14 cellular contexts compared by ENCODE assay signal in genomic region chr5:177040814-177041410, GRCh38.
DNase-seq lines count a peak whose midpoint lies in the region; ATAC-seq, FAIRE-seq and TF ChIP-seq lines count a peak whose summit lies in the region.
"Had no signal": no experiment of that assay in that cellular context is flagged by ENCODE, and none has a peak within 500 bp of the region (broad histone marks: within the 10 kb centered on the region; RNA-seq: fewer than 3 reads in every experiment).

No MANE protein-coding gene starts in this region.

- in situ Hi-C loops in GM13977 (cut with MboI; ENCODE audit: low pct_unique_long_range_greater_than_20kb, low sequenced_read_pairs, unreplicated experiment): no loop called here

- H3K4me3 ChIP-seq in adipocyte (ENCODE audit: low read length): no peak overlapping the region
- H3K4me3 ChIP-seq: esophagus squamous epithelium, suprapubic skin had no signal

- no peak for ATAC-seq in HG02870 (IDR thresholded peaks at IDR 0.05; ENCODE audit: unreplicated experiment)
- ATAC-seq: right cardiac atrium had no signal

- no peaks in the 10 kb centered on the region for H3K27me3 ChIP-seq in adipocyte (replicated peaks; ENCODE audit: control insufficient read depth, insufficient read depth, low read length)
- H3K27me3 ChIP-seq: esophagus squamous epithelium, suprapubic skin had no signal

- no peak overlapping the region for H3K9ac ChIP-seq in adipocyte (ENCODE audit: low read length)

- peaks cover 42% of the 10 kb centered on the region for H3K36me3 ChIP-seq in adipocyte (ENCODE audit: control insufficient read depth, insufficient read depth, low read length, severe bottlenecking)

- TF ChIP-seq CTCF in GM13977 (IDR thresholded peaks at IDR 0.05; ENCODE audit: extremely low read depth, insufficient read depth, missing control alignments): no peak

- H3K4me1 ChIP-seq in adipocyte (ENCODE audit: control insufficient read depth, insufficient read depth, low read length): peaks cover 13% of the 10 kb centered on the region

- FAIRE-seq in GM19239 (lab: Jason Lieb, UNC): no peak

- H3K9me3 ChIP-seq in adipocyte (ENCODE audit: control insufficient read depth, low read length): no peaks in the 10 kb centered on the region
- H3K9me3 ChIP-seq: esophagus squamous epithelium, suprapubic skin had no signal

- peak; percentile 75 for DNase-seq in GM04504 (ENCODE audit: low read depth)
- DNase-seq in adipocyte (ENCODE audit: low read depth): peak; percentile 65
- peak; percentile 57 for DNase-seq in fibroblast of the conjunctiva (ENCODE audit: low read depth)
- peak; percentile 49 for DNase-seq in superior temporal gyrus (ENCODE audit: extremely low spot score)
- no peak for DNase-seq in GM13977 (ENCODE audit: low spot score)
- DNase-seq in GM19239 (ENCODE audit: insufficient read length, low spot score): no peak
- DNase-seq: activated CD4-positive, alpha-beta memory T cell treated with anti-CD3 and anti-CD28 coated beads for 36 hours; activated gamma-delta T cell; esophagus squamous epithelium; islet precursor cell; NCI-H2171 treated with DMSO at 0.1 percent for 48 hours; right cardiac atrium had no signal

Comparison
In these comparisons a context has a peak if more than half of its experiments do, and no peak if none do; other contexts are left out.
1. DNase-seq: peak in GM04504 (single experiment), adipocyte (single experiment), fibroblast of the conjunctiva (single experiment) and superior temporal gyrus (single experiment); none in GM13977 (single experiment) and GM19239 (single experiment).